Comparison of ENCODE assay signal across 1 cellular context in genomic region chr4:112085156-112086035, GRCh38.
TF ChIP-seq lines count a peak whose summit lies in the region.

No MANE protein-coding gene starts in this region.

TF ChIP-seq in A549, 52 proteins besides CTCF, POLR2A, EP300 and RAD21 (continued from another document):
- TF ChIP-seq USF2 (IDR thresholded peaks at IDR 0.05) (no peak), FOXS1 (CRISPR knock-in tag; IDR thresholded peaks at IDR 0.05) (no peak), ATOH8 (CRISPR knock-in tag; IDR thresholded peaks at IDR 0.05; ENCODE audit: low read depth) (no peak), GATA3 (IDR thresholded peaks at IDR 0.05; ENCODE audit: borderline replicate concordance) (no peak), RARB (CRISPR knock-in tag; IDR thresholded peaks at IDR 0.05) (no peak)
